ENCODE assay signal across 12 cellular contexts in genomic region chr16:530111-530817, GRCh38. TPM values are rescaled to one million over a fixed set of nuclear protein-coding genes. Genes with fewer than 3 reads are reported as not detected.
DNase-seq lines count a peak whose midpoint lies in the region; ATAC-seq, FAIRE-seq and TF ChIP-seq lines count a peak whose summit lies in the region.
"Had no signal": no experiment of that assay in that cellular context is flagged by ENCODE, and none has a peak within 500 bp of the region (broad histone marks: within the 10 kb centered on the region; RNA-seq: fewer than 3 reads in every experiment).

No MANE protein-coding gene starts in this region.

- POLR2A ChIA-PET in PC-9 (lab: Charles Lee; ENCODE audit: unreplicated experiment) (no interaction called here), H1 (lab: Charles Lee; ENCODE audit: partially characterized antibody) (interaction anchor here (0.8 to 1.9 kb wide), 4 partner anchors 8 to 13 kb away, joined by 3 to 6 read pairs (median 3); no protein-coding TSS in a partner anchor)

- no peak for TF ChIP-seq EP300 in H1 (IDR thresholded peaks at IDR 0.05; ENCODE audit: borderline replicate concordance in 1 of 2, low read depth in 2 of 2, low read length in 2 of 2)

- 0 out of 2 replicates have a peak overlapping the region, but pooled peaks have one; percentile 0 for H2BK12ac ChIP-seq in H1 (ENCODE audit: low read depth, low read length)

- H3K14ac ChIP-seq in H1 (ENCODE audit: insufficient read length) = no peak overlapping the region

- peak; percentile 25 for DNase-seq in NCI-H2227 (lab: John Stamatoyannopoulos, UW; ENCODE audit: unreplicated experiment)
- no peak for DNase-seq in NCI-H2227 treated with DMSO at 0.1 percent for 48 hours (lab: John Stamatoyannopoulos, UW)
- DNase-seq in PC-9 = no peak
- DNase-seq in H1 (ENCODE audit: low read depth in 1 of 2, low spot score in 2 of 2) = no peak
- no peak for DNase-seq in psoas muscle
- no peak for DNase-seq in GOT3 (lab: John Stamatoyannopoulos, UW)
- no peak for DNase-seq in NCI-H82 (lab: John Stamatoyannopoulos, UW)
- DNase-seq: left ventricle myocardium superior, NCI-H1694 treated with DMSO at 0.1 percent for 48 hours had no signal

- H2BK15ac ChIP-seq in H1 (ENCODE audit: low read length) = no peak overlapping the region

- H4K5ac ChIP-seq in H1 (ENCODE audit: insufficient read length, low read depth, low read length) = no peak overlapping the region

- H3K56ac ChIP-seq in H1 (replicated peaks; ENCODE audit: insufficient read length, low read depth, low read length) = no peak overlapping the region

- no peak overlapping the region for H2BK120ac ChIP-seq in H1 (replicated peaks; ENCODE audit: low read depth, low read length)

- no peak overlapping the region for H3K23ac ChIP-seq in H1 (ENCODE audit: insufficient read length)

- H4K8ac ChIP-seq in H1 (ENCODE audit: extremely low read depth, insufficient read depth, low read length) = no peak overlapping the region; the same call in 1 of the 2 replicates

- no peak overlapping the region for H3K4ac ChIP-seq in H1 (replicated peaks; ENCODE audit: insufficient read length, low read depth, low read length)

- no peaks in the 10 kb centered on the region for H3K9me2 ChIP-seq in PC-9 (ENCODE audit: insufficient read depth)

- no peak overlapping the region for H4K91ac ChIP-seq in H1 (replicated peaks; ENCODE audit: insufficient read length, low read length)

- no peak for FAIRE-seq in H1 (lab: Jason Lieb, UNC)
- FAIRE-seq: G401.6 had no signal

- H2BK20ac ChIP-seq in H1 (ENCODE audit: low read length) = no peak overlapping the region

- H3K27me3 ChIP-seq in PC-9 (ENCODE audit: insufficient read depth, low read depth) (no peaks in the 10 kb centered on the region), H1 (replicated peaks in 1 of 4; ENCODE audit: control insufficient read depth in 3 of 4, extremely low read depth in 1 of 4, insufficient read depth in 3 of 4, low read length in 3 of 4) (no peaks in the 10 kb centered on the region), psoas muscle (ENCODE audit: insufficient read depth in 3 of 3, low read length in 2 of 3) (no peaks in the 10 kb centered on the region)

- H3K4me1 ChIP-seq in PC-9 (replicated peaks; ENCODE audit: insufficient read depth) (peaks cover 38% of the 10 kb centered on the region), H1 (replicated peaks in 1 of 4; ENCODE audit: control insufficient read depth in 3 of 4, insufficient read depth in 4 of 4, low read length in 3 of 4) (peaks cover 0 to 21% (median 12%) of the 10 kb centered on the region in 4 experiments; a peak in 5 of 7 replicates), psoas muscle (peaks cover 63% of the 10 kb centered on the region)

- H3K79me2 ChIP-seq in PC-9 (ENCODE audit: low read depth) (peaks cover 87% of the 10 kb centered on the region), H1 (ENCODE audit: control insufficient read depth in 1 of 2, insufficient read depth in 2 of 2, low read length in 2 of 2) (peaks cover 6 to 61% of the 10 kb centered on the region in 2 experiments; a peak in 3 of 4 replicates)

- H3K9me3 ChIP-seq in PC-9 (ENCODE audit: insufficient read depth, low read depth) (no peaks in the 10 kb centered on the region), H1 (ENCODE audit: insufficient read depth in 2 of 2, low read depth in 1 of 2, low read length in 1 of 2) (no peaks in the 10 kb centered on the region), psoas muscle (no peaks in the 10 kb centered on the region)

- H3K79me1 ChIP-seq in H1 (ENCODE audit: low read depth, low read length) = peaks cover 16% of the 10 kb centered on the region

- ATAC-seq in psoas muscle (no peak), HG03159 (IDR thresholded peaks at IDR 0.05; ENCODE audit: unreplicated experiment) (no peak)
- ATAC-seq: left ventricle myocardium superior, sciatic nerve had no signal

- BruUV-seq in PC-9 (replicated peaks; lab: Mats Ljungman, UMichigan) = no TSS peak

- intact Hi-C loops in PC-9 (cut with micrococcal nuclease; ENCODE audit: unreplicated experiment) (no loop called here), psoas muscle (cut with DNase I) (no loop called here)

- H2AFZ ChIP-seq in PC-9 (no peak overlapping the region), H1 (ENCODE audit: low read length) (no peak overlapping the region)

- H3K27ac ChIP-seq in PC-9 (no peak overlapping the region), H1 (ENCODE audit: low read depth, low read length) (no peak overlapping the region), psoas muscle (peak overlapping the region; percentile 83)

- CTCF ChIA-PET in PC-9 (lab: Charles Lee) (no interaction called here), H1 (lab: Charles Lee; ENCODE audit: partially characterized antibody) (interaction anchor here (0.7 to 2.1 kb wide), 9 partner anchors 8 to 138 kb away, joined by 3 to 5 read pairs (median 4); no protein-coding TSS in a partner anchor)

- no peak overlapping the region for H2AK5ac ChIP-seq in H1 (ENCODE audit: low read depth, low read length)

- H4K20me1 ChIP-seq in PC-9 (ENCODE audit: insufficient read depth) (peaks cover 69% of the 10 kb centered on the region), H1 (replicated peaks in 1 of 2; ENCODE audit: control insufficient read depth in 1 of 2, insufficient read depth in 2 of 2, low read length in 2 of 2) (peaks cover 16 to 38% of the 10 kb centered on the region in 2 experiments)

- peak overlapping the region in 2 of 4 experiments; percentile 25 to 36; a peak in 2 of 7 replicates for H3K9ac ChIP-seq in H1 (replicated peaks in 1 of 4; ENCODE audit: extremely low read depth in 1 of 4, low read depth in 3 of 4, low read length in 3 of 4)

- H3K4me2 ChIP-seq in PC-9 (peak overlapping the region; percentile 94), H1 (ENCODE audit: insufficient read depth in 1 of 2, low read depth in 2 of 2, low read length in 2 of 2) (no peak overlapping the region; a peak in 1 of 4 replicates)

- 91% methylated on average over 23 of the region's 23 CpGs; no CpG with 5 or more reads in 1 of the 2 experiments for WGBS in H1 (ENCODE audit: extremely low coverage in 1 of 2, insufficient coverage in 1 of 2, insufficient read length in 1 of 2, insufficient replicate concordance in 2 of 2, low coverage in 1 of 2, low lambda C conversion rate in 2 of 2, missing lambda C conversion rate in 1 of 2), 2 experiments
- 86 to 90% (median 87%) methylated on average over 23 of the region's 23 CpGs for WGBS in psoas muscle, 3 donors

- TF ChIP-seq RAD21 in H1 (IDR thresholded peaks at IDR 0.05 in 1 of 2, conservative IDR thresholded peaks at IDR 0.05 in 1 of 2; ENCODE audit: low read depth in 2 of 2, low read length in 2 of 2) = no peak

- peaks cover 45% of the 10 kb centered on the region for H3F3A ChIP-seq in PC-9 (ENCODE audit: insufficient read depth, low read depth)

- TF ChIP-seq CTCF in PC-9 (conservative IDR thresholded peaks at IDR 0.05) (no peak), H1 (IDR thresholded peaks at IDR 0.05; ENCODE audit: control extremely low read depth in 1 of 3, insufficient read depth in 1 of 3, low read depth in 1 of 3, low read length in 3 of 3) (no peak), psoas muscle (IDR thresholded peaks at IDR 0.05) (no peak)

- H3K18ac ChIP-seq in H1 (ENCODE audit: extremely low read depth, low read length) = no peak overlapping the region

- H3K4me3 ChIP-seq in PC-9 (no peak overlapping the region), H1 (ENCODE audit: extremely low read depth in 1 of 4, insufficient read depth in 2 of 4, low read depth in 3 of 4, low read length in 4 of 4) (no peak overlapping the region), psoas muscle (peak overlapping the region; percentile 87)

- no peak for TF ChIP-seq POLR2A in H1 (IDR thresholded peaks at IDR 0.05; ENCODE audit: control extremely low read depth in 1 of 2, low read depth in 2 of 2, low read length in 2 of 2)

- H3K23me2 ChIP-seq in H1 (ENCODE audit: low read depth, low read length) = peaks cover 7% of the 10 kb centered on the region; the same call in 1 of the 2 replicates

- H3K36me3 ChIP-seq in PC-9 (ENCODE audit: low read depth) = no peaks in the 10 kb centered on the region
- no peaks in the 10 kb centered on the region for H3K36me3 ChIP-seq in H1 (ENCODE audit: control insufficient read depth in 2 of 4, insufficient read depth in 4 of 4, low read length in 3 of 4)
- H3K36me3 ChIP-seq in psoas muscle (ENCODE audit: insufficient read depth in 1 of 2, low read depth in 1 of 2) = no peaks in the 10 kb centered on the region

- no peak overlapping the region for H2BK5ac ChIP-seq in H1 (ENCODE audit: low read depth, low read length)

RNA-seq across cellular contexts. Expression of gene CAPN15, which starts 2.8 kb away (rescaled TPM):
- total RNA-seq in PC-9 (2021) (66.8 and 68.9 TPM in 2 replicates), psoas muscle (10 to 100 TPM; 15.5 to 32.1 (median 26.8) TPM)
- 74.6 and 76.9 TPM in 2 replicates for total RNA-seq in H1 (2021; fragmentation: NEBNext Ultra II Directional; extraction: Animal tissue kit (Norgen Biotek cat#: 25700))
- polyA plus RNA-seq in H1 (2011; rRNA removed) (38.9 and 68.4 TPM in 2 replicates), psoas muscle (10 to 100 TPM; 14.9 to 26.4 (median 22.6) TPM)
- 40.1 TPM for polyA plus RNA-seq in H1 (2011; cell fraction: cytosol; rRNA removed)
- polyA plus RNA-seq in H1 (2011; cell fraction: nucleus; rRNA removed) = 97.9 TPM
- 28.0 to 47.8 TPM (median 43.1 TPM) in 4 replicates for polyA plus RNA-seq in H1 (2012, experiment 1 of 2)
- polyA plus RNA-seq in H1 (2012, experiment 2 of 2) = 29.7 TPM
- polyA plus RNA-seq in H1 (2013, experiment 1 of 2) = 37.4 TPM
- polyA plus RNA-seq in H1 (2013, experiment 2 of 2) = 36.4 TPM
- 13.1 and 15.2 TPM in 2 replicates for polyA minus RNA-seq in H1 (2011; rRNA and poly(A)+ RNA removed)
- 74.6 TPM for polyA minus RNA-seq in H1 (2011; cell fraction: cytosol; rRNA and poly(A)+ RNA removed)
- polyA minus RNA-seq in H1 (2011; cell fraction: nucleus; rRNA and poly(A)+ RNA removed) = 33.7 TPM

RNA-seq across cellular contexts. Expression of gene PRR35, which starts 29.9 kb away (rescaled TPM):
- total RNA-seq in PC-9 (2021) (0.35 TPM in 1 of 2 replicates, not detected in the other), psoas muscle (not detected)
- total RNA-seq in H1 (2021; fragmentation: NEBNext Ultra II Directional; extraction: Animal tissue kit (Norgen Biotek cat#: 25700)) = 0.50 and 0.61 TPM in 2 replicates
- polyA plus RNA-seq in H1 (2011; rRNA removed) (0.38 and 0.52 TPM in 2 replicates), psoas muscle (not detected)
- 0.44 TPM for polyA plus RNA-seq in H1 (2011; cell fraction: cytosol; rRNA removed)
- 1.3 TPM for polyA plus RNA-seq in H1 (2011; cell fraction: nucleus; rRNA removed)
- 0.21 to 0.55 TPM (median 0.41 TPM) in 4 replicates for polyA plus RNA-seq in H1 (2012, experiment 1 of 2)
- polyA plus RNA-seq in H1 (2012, experiment 2 of 2) = 0.25 TPM
- polyA plus RNA-seq in H1 (2013, experiment 1 of 2) = 0.45 TPM
- 0.53 TPM for polyA plus RNA-seq in H1 (2013, experiment 2 of 2)
- polyA minus RNA-seq in H1 (2011; rRNA and poly(A)+ RNA removed) = 0.10 TPM in 1 of 2 replicates, not detected in the other
- polyA minus RNA-seq in H1 (2011; cell fraction: cytosol; rRNA and poly(A)+ RNA removed) = 0.51 TPM
- 0.30 TPM for polyA minus RNA-seq in H1 (2011; cell fraction: nucleus; rRNA and poly(A)+ RNA removed)
- total RNA-seq: left ventricle myocardium superior, sciatic nerve had no signal

RNA-seq across cellular contexts. Expression of gene NHLRC4, which starts 36.5 kb away (rescaled TPM):
- total RNA-seq in PC-9 (2021) (not detected in 2 replicates), psoas muscle (under 1 TPM in 3 of 4 donors, not detected in 1; 0.19 to 0.39 (median 0.27) TPM)
- total RNA-seq in H1 (2021; fragmentation: NEBNext Ultra II Directional; extraction: Animal tissue kit (Norgen Biotek cat#: 25700)) = 0.75 and 0.76 TPM in 2 replicates
- polyA plus RNA-seq in H1 (2011; rRNA removed) (0.60 and 0.72 TPM in 2 replicates), psoas muscle (under 1 TPM; 0.06 to 0.38 (median 0.27) TPM)
- polyA plus RNA-seq in H1 (2011; cell fraction: cytosol; rRNA removed) = 0.78 TPM
- 1.7 TPM for polyA plus RNA-seq in H1 (2011; cell fraction: nucleus; rRNA removed)
- 0.56 to 0.72 TPM (median 0.63 TPM) in 4 replicates for polyA plus RNA-seq in H1 (2012, experiment 1 of 2)
- polyA plus RNA-seq in H1 (2012, experiment 2 of 2) = 0.76 TPM
- polyA plus RNA-seq in H1 (2013, experiment 1 of 2) = 0.26 TPM
- polyA plus RNA-seq in H1 (2013, experiment 2 of 2) = 0.33 TPM
- 0.09 and 0.20 TPM in 2 replicates for polyA minus RNA-seq in H1 (2011; rRNA and poly(A)+ RNA removed)
- not detected for polyA minus RNA-seq in H1 (2011; cell fraction: cytosol; rRNA and poly(A)+ RNA removed)
- 1.5 TPM for polyA minus RNA-seq in H1 (2011; cell fraction: nucleus; rRNA and poly(A)+ RNA removed)

RNA-seq across cellular contexts. Expression of gene PIGQ, which starts 39.5 kb away (rescaled TPM):
- total RNA-seq in PC-9 (2021) (72.5 and 96.1 TPM in 2 replicates), psoas muscle (10 to 100 TPM; 18.3 to 26.3 (median 22.0) TPM)
- total RNA-seq in H1 (2021; fragmentation: NEBNext Ultra II Directional; extraction: Animal tissue kit (Norgen Biotek cat#: 25700)) = 34.2 and 36.0 TPM in 2 replicates
- polyA plus RNA-seq in H1 (2011; rRNA removed) (49.2 and 80.4 TPM in 2 replicates), psoas muscle (10 to 100 TPM; 26.5 to 39.9 (median 27.2) TPM)
- polyA plus RNA-seq in H1 (2011; cell fraction: cytosol; rRNA removed) = 56.8 TPM
- 283 TPM for polyA plus RNA-seq in H1 (2011; cell fraction: nucleus; rRNA removed)
- polyA plus RNA-seq in H1 (2012, experiment 1 of 2) = 20.8 to 38.5 TPM (median 33.9 TPM) in 4 replicates
- polyA plus RNA-seq in H1 (2012, experiment 2 of 2) = 26.0 TPM
- 24.1 TPM for polyA plus RNA-seq in H1 (2013, experiment 1 of 2)
- polyA plus RNA-seq in H1 (2013, experiment 2 of 2) = 22.7 TPM
- 30.5 and 36.4 TPM in 2 replicates for polyA minus RNA-seq in H1 (2011; rRNA and poly(A)+ RNA removed)
- polyA minus RNA-seq in H1 (2011; cell fraction: cytosol; rRNA and poly(A)+ RNA removed) = 24.4 TPM
- polyA minus RNA-seq in H1 (2011; cell fraction: nucleus; rRNA and poly(A)+ RNA removed) = 73.6 TPM

RNA-seq across cellular contexts. Expression of gene RAB40C, which starts 59.6 kb away (rescaled TPM):
- 43.6 and 47.1 TPM in 2 replicates for total RNA-seq in PC-9 (2021)
- total RNA-seq in H1 (2021; fragmentation: NEBNext Ultra II Directional; extraction: Animal tissue kit (Norgen Biotek cat#: 25700)) = 15.6 and 17.8 TPM in 2 replicates
- 13.9 and 18.6 TPM in 2 replicates for polyA plus RNA-seq in H1 (2011; rRNA removed)
- 14.4 TPM for polyA plus RNA-seq in H1 (2011; cell fraction: cytosol; rRNA removed)
- 23.9 TPM for polyA plus RNA-seq in H1 (2011; cell fraction: nucleus; rRNA removed)
- polyA plus RNA-seq in H1 (2012, experiment 1 of 2) = 11.4 to 19.2 TPM (median 15.6 TPM) in 4 replicates
- polyA plus RNA-seq in H1 (2012, experiment 2 of 2) = 13.6 TPM
- polyA plus RNA-seq in H1 (2013, experiment 1 of 2) = 11.3 TPM
- 11.7 TPM for polyA plus RNA-seq in H1 (2013, experiment 2 of 2)
- polyA minus RNA-seq in H1 (2011; rRNA and poly(A)+ RNA removed) = 5.9 and 6.8 TPM in 2 replicates
- polyA minus RNA-seq in H1 (2011; cell fraction: cytosol; rRNA and poly(A)+ RNA removed) = 8.4 TPM
- 8.9 TPM for polyA minus RNA-seq in H1 (2011; cell fraction: nucleus; rRNA and poly(A)+ RNA removed)
- 10 to 100 TPM; 12.3 to 20.2 (median 14.4) TPM for total RNA-seq in psoas muscle
- 10 to 100 TPM; 14.7 to 16.3 (median 15.7) TPM for polyA plus RNA-seq in psoas muscle
